ENCODE assay signal across 8 cellular contexts in the genomic region with DNA sequence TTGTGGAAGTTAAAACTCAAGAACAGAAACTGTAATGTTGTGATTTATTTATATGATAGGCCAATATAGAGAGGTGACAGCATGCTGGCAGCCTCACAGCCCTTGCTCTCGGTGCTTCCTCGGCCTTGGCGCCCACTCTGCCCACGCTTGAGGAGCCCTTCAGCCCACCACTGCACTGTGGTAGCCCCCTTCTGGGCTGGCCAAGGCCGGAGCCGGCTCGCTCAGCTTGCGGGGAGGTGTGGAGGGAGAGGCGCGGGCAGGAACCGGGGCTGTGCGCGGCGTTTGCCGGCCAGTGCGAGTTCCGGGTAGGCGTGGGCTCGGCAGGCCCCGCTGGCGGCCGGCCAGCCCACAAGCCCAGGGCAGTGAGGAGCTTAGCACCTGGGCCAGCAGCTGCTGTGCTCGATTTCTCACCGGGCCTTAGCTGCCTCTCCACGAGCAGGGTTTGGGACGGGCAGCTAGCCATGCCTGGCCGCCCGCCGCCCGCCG.
DNase-seq lines count a peak whose midpoint lies in the region; ATAC-seq and TF ChIP-seq lines count a peak whose summit lies in the region.

No MANE protein-coding gene starts in this region.

- CTCF ChIA-PET in activated CD4-positive, alpha-beta T cell treated with anti-CD3 and anti-CD28 coated beads for 36 hours (lab: Charles Lee) = no interaction called here
- CTCF ChIA-PET in activated CD4-positive, alpha-beta T cell treated with anti-CD3 and anti-CD28 coated beads, Interleukin-2, amount 10 ng/mL, durations not matched to agents 7 days and 5 days (lab: Charles Lee) = no interaction called here

- no peak for TF ChIP-seq POLR2A in ovary (IDR thresholded peaks at IDR 0.05)

- no peaks in the 10 kb centered on the region for H3K4me1 ChIP-seq in ovary (ENCODE audit: insufficient read depth)

- TF ChIP-seq CTCF in fibroblast of mammary gland (conservative IDR thresholded peaks at IDR 0.05; ENCODE audit: control insufficient read depth, insufficient read depth, low read depth, low read length) = no peak
- TF ChIP-seq CTCF in ovary (IDR thresholded peaks at IDR 0.05) = no peak
- no peak for TF ChIP-seq CTCF in omental fat pad (IDR thresholded peaks at IDR 0.05)

- H3K27ac ChIP-seq in ovary = no peak overlapping the region

- H3K9me3 ChIP-seq in T-helper 17 cell (ENCODE audit: control insufficient read depth, low read length, poor library complexity, severe bottlenecking) (no peaks in the 10 kb centered on the region), ovary (peaks cover 0 to 4% of the 10 kb centered on the region in 2 donors)

- H3K4me1 Mint-ChIP-seq in activated CD4-positive, alpha-beta T cell treated with anti-CD3 and anti-CD28 coated beads for 36 hours = peaks cover 6% of the 10 kb centered on the region
- H3K4me1 Mint-ChIP-seq in activated CD4-positive, alpha-beta T cell treated with anti-CD3 and anti-CD28 coated beads, Interleukin-2, amount 10 ng/mL, durations not matched to agents 7 days and 5 days = peaks cover 3% of the 10 kb centered on the region
- H3K4me1 Mint-ChIP-seq in T-helper 17 cell = peaks cover 3% of the 10 kb centered on the region

- H3K36me3 Mint-ChIP-seq in activated CD4-positive, alpha-beta T cell treated with anti-CD3 and anti-CD28 coated beads for 36 hours (ENCODE audit: low read depth) = no peaks in the 10 kb centered on the region
- peaks cover 3% of the 10 kb centered on the region for H3K36me3 Mint-ChIP-seq in activated CD4-positive, alpha-beta T cell treated with anti-CD3 and anti-CD28 coated beads, Interleukin-2, amount 10 ng/mL, durations not matched to agents 7 days and 5 days (ENCODE audit: low read depth)
- peaks cover 3% of the 10 kb centered on the region for H3K36me3 Mint-ChIP-seq in T-helper 17 cell (ENCODE audit: low read depth)

- 1 to 2% (median 1%) methylated on average over 21 to 29 of the region's 31 CpGs for WGBS in ovary, 3 donors

- H3K9me3 Mint-ChIP-seq in activated CD4-positive, alpha-beta T cell treated with anti-CD3 and anti-CD28 coated beads for 36 hours (ENCODE audit: low read depth) = peaks cover 3% of the 10 kb centered on the region
- no peaks in the 10 kb centered on the region for H3K9me3 Mint-ChIP-seq in activated CD4-positive, alpha-beta T cell treated with anti-CD3 and anti-CD28 coated beads, Interleukin-2, amount 10 ng/mL, durations not matched to agents 7 days and 5 days

- H3K4me3 Mint-ChIP-seq in activated CD4-positive, alpha-beta T cell treated with anti-CD3 and anti-CD28 coated beads for 36 hours = peak overlapping the region; percentile 16
- H3K4me3 Mint-ChIP-seq in activated CD4-positive, alpha-beta T cell treated with anti-CD3 and anti-CD28 coated beads, Interleukin-2, amount 10 ng/mL, durations not matched to agents 7 days and 5 days = no peak overlapping the region
- peak overlapping the region; percentile 2 for H3K4me3 Mint-ChIP-seq in T-helper 17 cell

- ATAC-seq in activated CD4-positive, alpha-beta T cell treated with anti-CD3 and anti-CD28 coated beads for 36 hours = peak; percentile 49
- ATAC-seq in T-helper 17 cell = no peak
- no peak for ATAC-seq in omental fat pad (ENCODE audit: low FRiP score)

- H3K27me3 Mint-ChIP-seq in activated CD4-positive, alpha-beta T cell treated with anti-CD3 and anti-CD28 coated beads for 36 hours = peaks cover 56% of the 10 kb centered on the region
- peaks cover 62% of the 10 kb centered on the region for H3K27me3 Mint-ChIP-seq in activated CD4-positive, alpha-beta T cell treated with anti-CD3 and anti-CD28 coated beads, Interleukin-2, amount 10 ng/mL, durations not matched to agents 7 days and 5 days
- H3K27me3 Mint-ChIP-seq in T-helper 17 cell = peaks cover 69% of the 10 kb centered on the region

- intact Hi-C loops in activated CD4-positive, alpha-beta T cell treated with anti-CD3 and anti-CD28 coated beads for 36 hours (cut with DNase I, micrococcal nuclease) = loop anchor here in 1 of 2 experiments (10.0 kb wide), 1 partner anchor 170 kb away; no protein-coding TSS in a partner anchor
- intact Hi-C loops in ovary (cut with DNase I) = no loop called here

- H3K27me3 ChIP-seq in ovary = no peaks in the 10 kb centered on the region

- POLR2A ChIA-PET in activated CD4-positive, alpha-beta T cell treated with anti-CD3 and anti-CD28 coated beads for 36 hours (lab: Charles Lee) = interaction anchor here (1.3 kb wide), 1 partner anchor 555 kb away, joined by 3 read pairs; the partner anchor contains the start of gene MAP3K9
- POLR2A ChIA-PET in activated CD4-positive, alpha-beta T cell treated with anti-CD3 and anti-CD28 coated beads, Interleukin-2, amount 10 ng/mL, durations not matched to agents 7 days and 5 days (lab: Charles Lee) = no interaction called here

- no peak for TF ChIP-seq EP300 in ovary (IDR thresholded peaks at IDR 0.05)

- H3K36me3 ChIP-seq in ovary = no peaks in the 10 kb centered on the region

- H3K4me3 ChIP-seq in fibroblast of mammary gland (ENCODE audit: control insufficient read depth, low read depth, low read length) (peak overlapping the region; percentile 19), ovary (no peak overlapping the region)

- no peak overlapping the region for H3K27ac Mint-ChIP-seq in activated CD4-positive, alpha-beta T cell treated with anti-CD3 and anti-CD28 coated beads for 36 hours
- H3K27ac Mint-ChIP-seq in activated CD4-positive, alpha-beta T cell treated with anti-CD3 and anti-CD28 coated beads, Interleukin-2, amount 10 ng/mL, durations not matched to agents 7 days and 5 days = no peak overlapping the region
- no peak overlapping the region for H3K27ac Mint-ChIP-seq in T-helper 17 cell

- peak; percentile 25 for DNase-seq in activated CD4-positive, alpha-beta T cell treated with anti-CD3 and anti-CD28 coated beads for 36 hours
- DNase-seq in activated CD4-positive, alpha-beta T cell treated with anti-CD3 and anti-CD28 coated beads, Interleukin-2, amount 10 ng/mL, durations not matched to agents 7 days and 5 days = no peak
- DNase-seq in HUDEP-2 (lab: John Stamatoyannopoulos, UW; ENCODE audit: unreplicated experiment in 76 of 76) (peak in 54 of 76 experiments; percentile 3 to 64 (median 36)), T-helper 17 cell (no peak), fibroblast of mammary gland (ENCODE audit: low read depth) (peak; percentile 8), ovary (peak in 3 of 5 donors; percentile 8 to 43 (median 27)), omental fat pad (ENCODE audit: low spot score) (no peak)
- no peak for DNase-seq in activated CD4-positive, CD25-positive, alpha-beta regulatory T cell treated with anti-CD3 and anti-CD28 coated beads, Interleukin-2, amount 50 U/mL, for 72 hours

Comparison
In these comparisons a context has a peak if more than half of its experiments do, and no peak if none do; other contexts are left out.
1. DNase-seq: peak in activated CD4-positive, alpha-beta T cell treated with anti-CD3 and anti-CD28 coated beads for 36 hours (single experiment), HUDEP-2 (54 of 76), fibroblast of mammary gland (single experiment) and ovary (3 of 5); none in activated CD4-positive, alpha-beta T cell treated with anti-CD3 and anti-CD28 coated beads, Interleukin-2, amount 10 ng/mL, durations not matched to agents 7 days and 5 days (single experiment), T-helper 17 cell (0 of 3), omental fat pad (single experiment) and activated CD4-positive, CD25-positive, alpha-beta regulatory T cell treated with anti-CD3 and anti-CD28 coated beads, Interleukin-2, amount 50 U/mL, for 72 hours (single experiment).